Comparison of ENCODE assay signal across 17 cellular contexts in genomic region chr15:36645106-36645505, GRCh38.
A peak's percentile ranks its signal among the peaks of the same experiment; 100 is the strongest.
DNase-seq lines count a peak whose midpoint lies in the region; ATAC-seq and TF ChIP-seq lines count a peak whose summit lies in the region.
"Had no signal": no experiment of that assay in that cellular context is flagged by ENCODE, and none has a peak within 500 bp of the region (broad histone marks: within the 10 kb centered on the region; RNA-seq: fewer than 3 reads in every experiment).

No MANE protein-coding gene starts in this region.

- H3K4me3 ChIP-seq in cardiac muscle cell (no peak overlapping the region), PC-3 (ENCODE audit: low read length) (no peak overlapping the region), fibroblast of pulmonary artery (replicated peaks; ENCODE audit: low read depth, low read length) (no peak overlapping the region)
- H3K4me3 ChIP-seq: coronary artery, pancreas, Peyer's patch, suprapubic skin had no signal

- H3K9ac ChIP-seq in PC-3 (ENCODE audit: low read length): no peak overlapping the region

- no peak overlapping the region for H3K4me3 Mint-ChIP-seq in type B pancreatic cell
- H3K4me3 Mint-ChIP-seq: activated CD4-positive, alpha-beta T cell treated with anti-CD3 and anti-CD28 coated beads, Interleukin-2, amount 10 ng/mL, durations not matched to agents 24 days and 14 days; activated T-cell treated with anti-CD3 and anti-CD28 coated beads, Interleukin-2, amount 50 U/mL, for 4 hours; T-helper 1 cell treated with Interleukin-12 subunit alpha and Interleukin-12 subunit beta and Interleukin-4 antibody, amounts not matched to agents 30 μg/mL and 1 μg/mL, for 36 hours had no signal

- peaks cover 6% of the 10 kb centered on the region for H3K27me3 Mint-ChIP-seq in type B pancreatic cell
- H3K27me3 Mint-ChIP-seq: activated CD4-positive, alpha-beta T cell treated with anti-CD3 and anti-CD28 coated beads, Interleukin-2, amount 10 ng/mL, durations not matched to agents 24 days and 14 days had no signal

- H3K36me3 ChIP-seq in cardiac muscle cell (no peaks in the 10 kb centered on the region), PC-3 (ENCODE audit: low read depth, low read length) (no peaks in the 10 kb centered on the region)
- H3K36me3 ChIP-seq: pancreas, Peyer's patch, suprapubic skin had no signal

- H3K9me2 ChIP-seq in PC-3 (replicated peaks; ENCODE audit: low read length): no peaks in the 10 kb centered on the region

- DNase-seq in cardiac muscle cell (ENCODE audit: low read depth in 1 of 2, low spot score in 1 of 2) (peak in 1 of 2 donors; percentile 34), left ventricle myocardium superior (no peak), PC-3 (peak; percentile 36), fibroblast of pulmonary artery (ENCODE audit: low read depth) (peak; percentile 44), type B pancreatic cell (ENCODE audit: extremely low spot score, unreplicated experiment) (no peak), DMS79 treated with DMSO at 0.1 percent for 48 hours (lab: John Stamatoyannopoulos, UW) (no peak)
- no peak for DNase-seq in central memory CD4-positive, alpha-beta T cell
- DNase-seq: activated CD4-positive, alpha-beta T cell treated with anti-CD3 and anti-CD28 coated beads, Interleukin-2, amount 10 ng/mL, durations not matched to agents 24 days and 14 days; activated T-cell treated with anti-CD3 and anti-CD28 coated beads, Interleukin-2, amount 50 U/mL, for 4 hours; midbrain; NCI-H1048; pancreas; Peyer's patch had no signal

- H3F3A ChIP-seq in PC-3 (ENCODE audit: low read length, unreplicated experiment): no peaks in the 10 kb centered on the region

- ATAC-seq in left ventricle myocardium superior: no peak
- no peak for ATAC-seq in PC-3
- no peak for ATAC-seq in GM18520 (IDR thresholded peaks at IDR 0.05; ENCODE audit: unreplicated experiment)
- ATAC-seq: activated T-cell treated with anti-CD3 and anti-CD28 coated beads, Interleukin-2, amount 50 U/mL, for 4 hours; pancreas had no signal

- H3K9me3 Mint-ChIP-seq in type B pancreatic cell: peaks cover 4% of the 10 kb centered on the region
- H3K9me3 Mint-ChIP-seq: activated CD4-positive, alpha-beta T cell treated with anti-CD3 and anti-CD28 coated beads, Interleukin-2, amount 10 ng/mL, durations not matched to agents 24 days and 14 days; activated T-cell treated with anti-CD3 and anti-CD28 coated beads, Interleukin-2, amount 50 U/mL, for 4 hours; T-helper 1 cell treated with Interleukin-12 subunit alpha and Interleukin-12 subunit beta and Interleukin-4 antibody, amounts not matched to agents 30 μg/mL and 1 μg/mL, for 36 hours had no signal

- no peaks in the 10 kb centered on the region for H3K27me3 ChIP-seq in cardiac muscle cell
- H3K27me3 ChIP-seq in PC-3 (ENCODE audit: low read length): no peaks in the 10 kb centered on the region
- H3K27me3 ChIP-seq: pancreas, Peyer's patch, suprapubic skin had no signal

- no peak overlapping the region for H3K4me2 ChIP-seq in PC-3 (ENCODE audit: low read length)

- peaks cover 12% of the 10 kb centered on the region for H3K4me1 Mint-ChIP-seq in type B pancreatic cell (ENCODE audit: unreplicated experiment)
- H3K4me1 Mint-ChIP-seq: activated CD4-positive, alpha-beta T cell treated with anti-CD3 and anti-CD28 coated beads, Interleukin-2, amount 10 ng/mL, durations not matched to agents 24 days and 14 days had no signal

- CTCF ChIA-PET in PC-3 (lab: Charles Lee): no interaction called here

- H3K36me3 Mint-ChIP-seq in type B pancreatic cell: peaks cover 21% of the 10 kb centered on the region

- no peaks in the 10 kb centered on the region for H3K79me2 ChIP-seq in PC-3 (ENCODE audit: low read length)

- H3K27ac Mint-ChIP-seq in type B pancreatic cell: no peak overlapping the region
- H3K27ac Mint-ChIP-seq: activated CD4-positive, alpha-beta T cell treated with anti-CD3 and anti-CD28 coated beads, Interleukin-2, amount 10 ng/mL, durations not matched to agents 24 days and 14 days; T-helper 1 cell treated with Interleukin-12 subunit alpha and Interleukin-12 subunit beta and Interleukin-4 antibody, amounts not matched to agents 30 μg/mL and 1 μg/mL, for 36 hours had no signal

- peak; percentile 31 for TF ChIP-seq CTCF in cardiac muscle cell (IDR thresholded peaks at IDR 0.05; ENCODE audit: low read depth, low read length)
- TF ChIP-seq CTCF in PC-3 (conservative IDR thresholded peaks at IDR 0.05; ENCODE audit: low read depth, low read length): no peak; the same call in none of the 2 replicates
- peak; percentile 41 for TF ChIP-seq CTCF in fibroblast of pulmonary artery (IDR thresholded peaks at IDR 0.05; ENCODE audit: low read length, missing control alignments)
- peak; percentile 42 for TF ChIP-seq CTCF in type B pancreatic cell (conservative IDR thresholded peaks at IDR 0.05)

- H3K9me3 ChIP-seq in cardiac muscle cell (ENCODE audit: low read depth) (no peaks in the 10 kb centered on the region), PC-3 (ENCODE audit: low read length) (no peaks in the 10 kb centered on the region)
- H3K9me3 ChIP-seq: pancreas, Peyer's patch, suprapubic skin had no signal

- POLR2A ChIA-PET in PC-3 (lab: Charles Lee; ENCODE audit: unreplicated experiment): no interaction called here

- intact Hi-C loops in left ventricle myocardium superior (cut with micrococcal nuclease) (loop anchor here (10.0 kb wide), 1 partner anchor 50 kb away; no protein-coding TSS in a partner anchor), PC-3 (cut with micrococcal nuclease) (loop anchor here (2.0 to 5.0 kb wide), 2 partner anchors 237 to 488 kb away; no protein-coding TSS in a partner anchor)

- no peak overlapping the region for H2AFZ ChIP-seq in PC-3 (ENCODE audit: low read length)

- H3K27ac ChIP-seq in cardiac muscle cell (peak overlapping the region; percentile 40), PC-3 (ENCODE audit: low read length) (no peak overlapping the region)
- H3K27ac ChIP-seq: coronary artery, pancreas, Peyer's patch, suprapubic skin had no signal

- H3K4me1 ChIP-seq in cardiac muscle cell (ENCODE audit: low read depth) (peaks cover 19% of the 10 kb centered on the region), PC-3 (ENCODE audit: insufficient read depth, low read length) (0 out of 2 replicates have a peak, but pooled peaks cover 6% of the 10 kb centered on the region)
- H3K4me1 ChIP-seq: pancreas, Peyer's patch, suprapubic skin had no signal

- H4K20me1 ChIP-seq in PC-3 (ENCODE audit: low read length): no peaks in the 10 kb centered on the region

- no TSS peak for BruUV-seq in PC-3 (replicated peaks; lab: Mats Ljungman, UMichigan)

Comparison
In these comparisons a context has a peak if more than half of its experiments do, and no peak if none do; other contexts are left out.
1. DNase-seq: peak in PC-3 (single experiment) and fibroblast of pulmonary artery (single experiment); none in left ventricle myocardium superior (single experiment), type B pancreatic cell (single experiment), DMS79 treated with DMSO at 0.1 percent for 48 hours (single experiment) and central memory CD4-positive, alpha-beta T cell (single experiment).